In genomic region chr19:2319551-2319950, GRCh38 we compare ENCODE assay signal across 32 cellular contexts. TPM values are rescaled to one million over a fixed set of nuclear protein-coding genes. Genes with fewer than 3 reads are reported as not detected.
"Had no signal": no experiment of that assay in that cellular context is flagged by ENCODE, and none has a peak within 500 bp of the region (broad histone marks: within the 10 kb centered on the region; RNA-seq: fewer than 3 reads in every experiment).

No MANE protein-coding gene starts in this region.

- H3K4me3 Mint-ChIP-seq: activated CD4-positive, alpha-beta memory T cell treated with anti-CD3 and anti-CD28 coated beads, Interleukin-2, amount 10 ng/mL, durations not matched to agents 7 days and 5 days; activated CD8-positive, alpha-beta memory T cell treated with anti-CD3 and anti-CD28 coated beads, Interleukin-2, amount 10 ng/mL, durations not matched to agents 7 days and 5 days; activated naive CD4-positive, alpha-beta T cell treated with anti-CD3 and anti-CD28 coated beads, Interleukin-2, amount 10 ng/mL, durations not matched to agents 7 days and 5 days; activated naive CD8-positive, alpha-beta T cell treated with anti-CD3 and anti-CD28 coated beads for 36 hours had no signal

- H3K4me1 Mint-ChIP-seq: activated CD8-positive, alpha-beta memory T cell treated with anti-CD3 and anti-CD28 coated beads, Interleukin-2, amount 10 ng/mL, durations not matched to agents 7 days and 5 days; activated naive CD8-positive, alpha-beta T cell treated with anti-CD3 and anti-CD28 coated beads for 36 hours had no signal

- H3K27me3 ChIP-seq: brain microvascular endothelial cell had no signal

- H3K27ac ChIP-seq: brain microvascular endothelial cell, PC-9, VCaP had no signal

- ATAC-seq: activated CD8-positive, alpha-beta memory T cell treated with anti-CD3 and anti-CD28 coated beads, Interleukin-2, amount 10 ng/mL, durations not matched to agents 7 days and 5 days had no signal

- H3K4me2 ChIP-seq: PC-9 had no signal

- H3K4me3 ChIP-seq: PC-9 had no signal

- H2AFZ ChIP-seq: PC-9 had no signal

- DNase-seq: activated CD4-positive, alpha-beta memory T cell treated with anti-CD3 and anti-CD28 coated beads, Interleukin-2, amount 10 ng/mL, durations not matched to agents 7 days and 5 days; activated CD4-positive, alpha-beta T cell treated with anti-CD3 and anti-CD28 coated beads for 1 hour; activated CD4-positive, alpha-beta T cell treated with anti-CD3 and anti-CD28 coated beads for 48 hours; activated CD4-positive, CD25-positive, alpha-beta regulatory T cell; activated CD8-positive, alpha-beta memory T cell treated with anti-CD3 and anti-CD28 coated beads for 24 hours; activated CD8-positive, alpha-beta memory T cell treated with anti-CD3 and anti-CD28 coated beads, Interleukin-2, amount 10 ng/mL, durations not matched to agents 7 days and 5 days; activated CD8-positive, alpha-beta memory T cell treated with anti-CD3 and anti-CD28 coated beads, Interleukin-2, amount 50 U/mL, for 48 hours; activated effector memory CD4-positive, alpha-beta T cell treated with Interleukin-2 at 50 U/mL for 16 hours; activated naive CD4-positive, alpha-beta T cell treated with anti-CD3 and anti-CD28 coated beads, Interleukin-2, amount 10 ng/mL, durations not matched to agents 7 days and 5 days; activated naive CD8-positive, alpha-beta T cell treated with anti-CD3 and anti-CD28 coated beads for 36 hours; activated T-cell treated with anti-CD3 and anti-CD28 coated beads, Interleukin-2, amount 50 U/mL, for 48 hours; amniotic stem cell; aorta; brain microvascular endothelial cell; central memory CD4-positive, alpha-beta T cell; NCI-H1105; NCI-H1417 treated with DMSO at 0.1 percent for 48 hours; NCI-H187 treated with DMSO at 0.1 percent for 48 hours; NCI-H2081; NCI-H2171 treated with DMSO at 0.1 percent for 48 hours; NCI-H2227 treated with DMSO at 0.1 percent for 48 hours; NCI-H446; NCI-H510A treated with DMSO at 0.1 percent for 48 hours; NCI-H526 treated with DMSO at 0.1 percent for 48 hours; NCI-H774; PC-9; Right ventricle myocardium superior; SW 1271; T-helper 1 cell; T-helper 2 cell; T-helper 9 cell had no signal

- H3K27ac Mint-ChIP-seq: activated CD4-positive, alpha-beta memory T cell treated with anti-CD3 and anti-CD28 coated beads, Interleukin-2, amount 10 ng/mL, durations not matched to agents 7 days and 5 days; activated CD8-positive, alpha-beta memory T cell treated with anti-CD3 and anti-CD28 coated beads, Interleukin-2, amount 10 ng/mL, durations not matched to agents 7 days and 5 days; activated naive CD4-positive, alpha-beta T cell treated with anti-CD3 and anti-CD28 coated beads, Interleukin-2, amount 10 ng/mL, durations not matched to agents 7 days and 5 days; activated naive CD8-positive, alpha-beta T cell treated with anti-CD3 and anti-CD28 coated beads for 36 hours had no signal

RNA-seq across cellular contexts. Expression of gene TMPRSS9, which starts 40.5 kb away (rescaled TPM):
- polyA plus RNA-seq: aorta had no signal
